15 cellular contexts compared by ENCODE assay signal in the genomic region with DNA sequence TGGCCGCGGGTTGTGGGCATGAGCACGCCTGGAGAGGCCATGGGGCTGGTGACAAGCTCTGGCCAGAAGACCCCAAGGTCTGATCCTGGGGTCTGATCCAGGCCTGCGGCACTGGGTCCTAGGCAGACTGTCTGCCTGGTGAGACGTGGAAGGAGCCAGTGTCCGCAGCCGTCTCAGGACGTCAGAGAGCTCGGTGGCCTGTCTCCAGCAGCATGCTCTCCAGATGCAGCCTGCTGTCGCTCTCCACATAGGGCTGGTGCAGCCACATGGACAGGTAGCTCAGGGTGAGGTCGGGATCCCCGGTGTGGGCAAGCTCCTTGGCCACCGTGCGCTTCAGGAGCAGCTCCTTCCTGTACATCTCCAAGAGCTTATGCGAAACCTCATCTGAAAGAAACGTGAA. TPM values are rescaled to one million over a fixed set of nuclear protein-coding genes. Genes with fewer than 3 reads are reported as not detected.
DNase-seq lines count a peak whose midpoint lies in the region; ATAC-seq and TF ChIP-seq lines count a peak whose summit lies in the region.
"Had no signal": no experiment of that assay in that cellular context is flagged by ENCODE, and none has a peak within 500 bp of the region (broad histone marks: within the 10 kb centered on the region; RNA-seq: fewer than 3 reads in every experiment).

No MANE protein-coding gene starts in this region.

- no peaks in the 10 kb centered on the region for H3K4me1 Mint-ChIP-seq in activated T-helper 17 cell treated with anti-CD3 and anti-CD28 coated beads, Interleukin-2, amount 50 U/mL, for 72 hours
- no peaks in the 10 kb centered on the region for H3K4me1 Mint-ChIP-seq in nephron progenitor cell
- H3K4me1 Mint-ChIP-seq: B cell, GM23338 had no signal

- H3K27me3 Mint-ChIP-seq in activated T-helper 17 cell treated with anti-CD3 and anti-CD28 coated beads, Interleukin-2, amount 50 U/mL, for 72 hours = no peaks in the 10 kb centered on the region
- H3K27me3 Mint-ChIP-seq in nephron progenitor cell (ENCODE audit: low read depth, poor library complexity) = peaks cover 4% of the 10 kb centered on the region
- H3K27me3 Mint-ChIP-seq: B cell; CD4-positive, alpha-beta T cell had no signal

- peak overlapping the region; percentile 48 for H3K27ac Mint-ChIP-seq in activated T-helper 17 cell treated with anti-CD3 and anti-CD28 coated beads, Interleukin-2, amount 50 U/mL, for 72 hours
- H3K27ac Mint-ChIP-seq in nephron progenitor cell = peak overlapping the region; percentile 47
- H3K27ac Mint-ChIP-seq: B cell; CD4-positive, alpha-beta T cell; GM23338 had no signal

- peaks cover 93% of the 10 kb centered on the region for H3K36me3 Mint-ChIP-seq in activated T-helper 17 cell treated with anti-CD3 and anti-CD28 coated beads, Interleukin-2, amount 50 U/mL, for 72 hours (ENCODE audit: low read depth)
- peaks cover 61% of the 10 kb centered on the region for H3K36me3 Mint-ChIP-seq in nephron progenitor cell (ENCODE audit: low read depth)

- H3K27me3 ChIP-seq in dorsolateral prefrontal cortex = no peaks in the 10 kb centered on the region

- H3K27ac ChIP-seq in dorsolateral prefrontal cortex (peak overlapping the region in 48 of 59 donors; percentile 6 to 100 (median 97)), substantia nigra (ENCODE audit: low read depth, low read length, poor library complexity, severe bottlenecking) (peak overlapping the region; percentile 99)

- intact Hi-C loops in dorsolateral prefrontal cortex (cut with DNase I) = no loop called here

- H3K9me3 Mint-ChIP-seq in activated T-helper 17 cell treated with anti-CD3 and anti-CD28 coated beads, Interleukin-2, amount 50 U/mL, for 72 hours = no peaks in the 10 kb centered on the region
- H3K9me3 Mint-ChIP-seq in nephron progenitor cell = no peaks in the 10 kb centered on the region
- H3K9me3 Mint-ChIP-seq: CD4-positive, alpha-beta T cell; GM23338 had no signal

- H3K4me3 Mint-ChIP-seq in activated T-helper 17 cell treated with anti-CD3 and anti-CD28 coated beads, Interleukin-2, amount 50 U/mL, for 72 hours = no peak overlapping the region
- H3K4me3 Mint-ChIP-seq in nephron progenitor cell = no peak overlapping the region
- H3K4me3 Mint-ChIP-seq: B cell; CD4-positive, alpha-beta T cell; GM23338 had no signal

- H3K4me3 ChIP-seq in dorsolateral prefrontal cortex = no peak overlapping the region
- H3K4me3 ChIP-seq: GM23338 had no signal

- TF ChIP-seq CTCF in dorsolateral prefrontal cortex (IDR thresholded peaks at IDR 0.05 in 54 of 56, conservative IDR thresholded peaks at IDR 0.05 in 2 of 56; ENCODE audit: low read depth in 1 of 56, partially characterized antibody in 56 of 56) (no peak), nephron progenitor cell (IDR thresholded peaks at IDR 0.05) (no peak)

- no peak for ATAC-seq in activated T-helper 17 cell treated with anti-CD3 and anti-CD28 coated beads, Interleukin-2, amount 50 U/mL, for 72 hours (replicated peaks)
- no peak for ATAC-seq in HG02973 (IDR thresholded peaks at IDR 0.05; ENCODE audit: unreplicated experiment)
- ATAC-seq: GM23338 had no signal

- peak in 1 of 10 donors; percentile 35 for DNase-seq in dorsolateral prefrontal cortex
- DNase-seq in nephron progenitor cell = no peak
- DNase-seq in substantia nigra (lab: John Stamatoyannopoulos, UW) = no peak
- no peak for DNase-seq in activated CD4-positive, CD25-positive, alpha-beta regulatory T cell treated with anti-CD3 and anti-CD28 coated beads, Interleukin-2, amount 50 U/mL, for 72 hours
- no peak for DNase-seq in Ammon's horn (ENCODE audit: low spot score)
- DNase-seq: ACHN; C1 segment of cervical spinal cord; Calu3; CD4-positive, alpha-beta T cell; DMS 273 treated with DMSO at 0.1 percent for 48 hours; H7 had no signal

RNA-seq across cellular contexts. Expression of gene CINP, which starts 14.3 kb away (rescaled TPM):
- 10 to 100 TPM; 33.5 to 37.8 TPM for total RNA-seq in activated T-helper 17 cell treated with anti-CD3 and anti-CD28 coated beads, Interleukin-2, amount 50 U/mL, for 72 hours
- 10 to 100 TPM; 31.4 to 69.6 (median 51.2) TPM for total RNA-seq in dorsolateral prefrontal cortex

RNA-seq across cellular contexts. Expression of gene TECPR2, which starts 14.4 kb away (rescaled TPM):
- total RNA-seq in activated T-helper 17 cell treated with anti-CD3 and anti-CD28 coated beads, Interleukin-2, amount 50 U/mL, for 72 hours = 1 to 10 TPM; 4.6 to 4.9 TPM
- total RNA-seq in dorsolateral prefrontal cortex = 100 to 1,000 TPM in 7 of 120 experiments, 10 to 100 TPM in 113; 54.3 to 129 (median 78.9) TPM

RNA-seq across cellular contexts. Expression of gene ZNF839, which starts 28.8 kb away (rescaled TPM):
- 10 to 100 TPM in 1 of 2 donors, 1 to 10 TPM in 1; 8.2 to 11.2 TPM for total RNA-seq in activated T-helper 17 cell treated with anti-CD3 and anti-CD28 coated beads, Interleukin-2, amount 50 U/mL, for 72 hours
- 10 to 100 TPM in 117 of 120 experiments, 1 to 10 TPM in 3; 8.5 to 20.6 (median 14.9) TPM for total RNA-seq in dorsolateral prefrontal cortex

RNA-seq across cellular contexts. Expression of gene MOK, which starts 43.4 kb away (rescaled TPM):
- 1 to 10 TPM; 2.3 to 5.5 TPM for total RNA-seq in activated T-helper 17 cell treated with anti-CD3 and anti-CD28 coated beads, Interleukin-2, amount 50 U/mL, for 72 hours
- 10 to 100 TPM; 28.4 to 88.6 (median 50.3) TPM for total RNA-seq in dorsolateral prefrontal cortex

Comparison
In these comparisons a context has a peak if more than half of its experiments do, and no peak if none do; other contexts are left out.
1. RNA of gene TECPR2, which starts 14.4 kb away (total RNA-seq): 54.3 to 129 TPM in dorsolateral prefrontal cortex; 4.6 to 4.9 TPM in activated T-helper 17 cell treated with anti-CD3 and anti-CD28 coated beads, Interleukin-2, amount 50 U/mL, for 72 hours; every median in the first group is over 4 times any median in the second.